19 cellular contexts compared by ENCODE assay signal in the genomic region with DNA sequence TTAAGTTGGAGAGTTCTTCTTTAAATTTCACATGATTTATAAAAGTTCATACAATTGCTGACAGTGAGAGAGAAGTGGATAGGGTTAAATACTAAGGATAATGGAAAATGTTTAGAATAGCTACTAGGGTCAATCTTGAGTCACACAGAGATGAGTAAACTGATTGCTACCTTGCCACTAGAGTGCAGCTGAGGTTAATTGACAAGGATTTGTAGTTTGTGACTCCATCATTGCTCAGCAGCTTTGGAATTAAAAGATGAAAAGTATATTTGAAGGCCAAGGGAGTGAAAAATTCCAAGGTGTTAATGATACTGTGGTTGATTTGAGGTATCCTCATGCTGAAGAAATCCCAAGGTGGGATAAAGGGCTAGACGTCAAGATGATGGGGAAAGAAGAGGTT.
DNase-seq lines count a peak whose midpoint lies in the region; ATAC-seq and TF ChIP-seq lines count a peak whose summit lies in the region.
"Had no signal": no experiment of that assay in that cellular context is flagged by ENCODE, and none has a peak within 500 bp of the region (broad histone marks: within the 10 kb centered on the region; RNA-seq: fewer than 3 reads in every experiment).

No MANE protein-coding gene starts in this region.

- no peak overlapping the region for H3K4me3 Mint-ChIP-seq in stimulated activated effector memory CD8-positive, alpha-beta T cell treated with anti-CD3 and anti-CD28 coated beads, Interleukin-12 subunit alpha, Interleukin-12 subunit beta, amount 100 ng/mL, for 72 hours
- H3K4me3 Mint-ChIP-seq: activated CD8-positive, alpha-beta memory T cell treated with anti-CD3 and anti-CD28 coated beads, Interleukin-2, amount 10 ng/mL, durations not matched to agents 7 days and 5 days; dendritic cell treated with granulocyte-macrophage colony-stimulating factor and Interleukin-4, amounts not matched to agents 40 ng/mL and 50 ng/mL, for 4 days; T-helper 2 cell treated with Interferon-gamma antibody and Interleukin-4, amounts not matched to agents 5 μg/mL and 100 μg/mL, for 36 hours had no signal

- H3K27me3 ChIP-seq in H7 (ENCODE audit: control insufficient read depth, insufficient read depth, low read length), result no peaks in the 10 kb centered on the region
- H3K27me3 ChIP-seq: BLaER1 treated with 17β-estradiol and CSF1 and Interleukin-3, amounts not matched to agents 10 nM and 100 nM; esophagus muscularis mucosa had no signal

- TF ChIP-seq CTCF in epithelial cell of proximal tubule (conservative IDR thresholded peaks at IDR 0.05; ENCODE audit: low read depth, low read length), result peak; percentile 37

- peak; percentile 73 for ATAC-seq in stimulated activated effector memory CD8-positive, alpha-beta T cell treated with anti-CD3 and anti-CD28 coated beads, Interleukin-12 subunit alpha, Interleukin-12 subunit beta, amount 100 ng/mL, for 72 hours
- ATAC-seq: activated CD4-positive, CD25-positive, alpha-beta regulatory T cell treated with anti-CD3 and anti-CD28 coated beads, Interleukin-2, amount 50 U/mL, for 24 hours; activated CD8-positive, alpha-beta memory T cell treated with anti-CD3 and anti-CD28 coated beads, Interleukin-2, amount 10 ng/mL, durations not matched to agents 7 days and 5 days had no signal

- peak overlapping the region; percentile 5 for H3K27ac Mint-ChIP-seq in stimulated activated effector memory CD8-positive, alpha-beta T cell treated with anti-CD3 and anti-CD28 coated beads, Interleukin-12 subunit alpha, Interleukin-12 subunit beta, amount 100 ng/mL, for 72 hours
- H3K27ac Mint-ChIP-seq: activated CD8-positive, alpha-beta memory T cell treated with anti-CD3 and anti-CD28 coated beads, Interleukin-2, amount 10 ng/mL, durations not matched to agents 7 days and 5 days; dendritic cell treated with granulocyte-macrophage colony-stimulating factor and Interleukin-4, amounts not matched to agents 40 ng/mL and 50 ng/mL, for 4 days; T-helper 2 cell treated with Interferon-gamma antibody and Interleukin-4, amounts not matched to agents 5 μg/mL and 100 μg/mL, for 36 hours had no signal

- peaks cover 17% of the 10 kb centered on the region for H3K4me1 Mint-ChIP-seq in stimulated activated effector memory CD8-positive, alpha-beta T cell treated with anti-CD3 and anti-CD28 coated beads, Interleukin-12 subunit alpha, Interleukin-12 subunit beta, amount 100 ng/mL, for 72 hours
- H3K4me1 Mint-ChIP-seq: activated CD8-positive, alpha-beta memory T cell treated with anti-CD3 and anti-CD28 coated beads, Interleukin-2, amount 10 ng/mL, durations not matched to agents 7 days and 5 days had no signal

- peaks cover 25% of the 10 kb centered on the region for H3K36me3 Mint-ChIP-seq in stimulated activated effector memory CD8-positive, alpha-beta T cell treated with anti-CD3 and anti-CD28 coated beads, Interleukin-12 subunit alpha, Interleukin-12 subunit beta, amount 100 ng/mL, for 72 hours

- H3K4me3 ChIP-seq in epithelial cell of proximal tubule (ENCODE audit: low read depth, low read length), result no peak overlapping the region
- no peak overlapping the region for H3K4me3 ChIP-seq in H7 (ENCODE audit: insufficient read depth, low read depth, low read length)
- H3K4me3 ChIP-seq: BLaER1 treated with 17β-estradiol and CSF1 and Interleukin-3, amounts not matched to agents 10 nM and 100 nM; esophagus muscularis mucosa had no signal

- H3K36me3 ChIP-seq in H7 (replicated peaks; ENCODE audit: control insufficient read depth, insufficient read depth, low read length), result no peaks in the 10 kb centered on the region; the same call in 1 of the 2 replicates

- no peaks in the 10 kb centered on the region for H3K9me3 Mint-ChIP-seq in stimulated activated effector memory CD8-positive, alpha-beta T cell treated with anti-CD3 and anti-CD28 coated beads, Interleukin-12 subunit alpha, Interleukin-12 subunit beta, amount 100 ng/mL, for 72 hours
- H3K9me3 Mint-ChIP-seq: dendritic cell treated with granulocyte-macrophage colony-stimulating factor and Interleukin-4, amounts not matched to agents 40 ng/mL and 50 ng/mL, for 4 days; T-helper 2 cell treated with Interferon-gamma antibody and Interleukin-4, amounts not matched to agents 5 μg/mL and 100 μg/mL, for 36 hours had no signal

- DNase-seq in GM04504 (ENCODE audit: low read depth) (peak; percentile 20), NCI-H226 (peak; percentile 12), epithelial cell of proximal tubule (ENCODE audit: low read depth) (no peak), NCI-H1694 (lab: John Stamatoyannopoulos, UW) (no peak), H7 (no peak)
- DNase-seq in stimulated activated effector memory CD8-positive, alpha-beta T cell treated with anti-CD3 and anti-CD28 coated beads, Interleukin-12 subunit alpha, Interleukin-12 subunit beta, amount 100 ng/mL, for 72 hours (ENCODE audit: low spot score in 2 of 2), result no peak
- no peak for DNase-seq in effector CD4-positive, alpha-beta T cell
- DNase-seq: activated CD8-positive, alpha-beta memory T cell treated with anti-CD3 and anti-CD28 coated beads, Interleukin-2, amount 10 ng/mL, durations not matched to agents 7 days and 5 days; DMS153; NCI-H1436; NCI-H2227 treated with DMSO at 0.1 percent for 48 hours; NK-92 treated with Interleukin-12 subunit alpha and Interleukin-12 subunit beta, amount 100 ng/mL, for 24 hours; SIG-M5; stimulated activated CD4-positive, alpha-beta T cell treated with anti-CD3 and anti-CD28 coated beads, Interleukin-4, amount 100 ng/mL, for 1 hour had no signal

Comparison
In these comparisons a context has a peak if more than half of its experiments do, and no peak if none do; other contexts are left out.
1. DNase-seq: peak in GM04504 (single experiment) and NCI-H226 (single experiment); none in epithelial cell of proximal tubule (single experiment), stimulated activated effector memory CD8-positive, alpha-beta T cell treated with anti-CD3 and anti-CD28 coated beads, Interleukin-12 subunit alpha, Interleukin-12 subunit beta, amount 100 ng/mL, for 72 hours (0 of 2), effector CD4-positive, alpha-beta T cell (single experiment), NCI-H1694 (single experiment) and H7 (single experiment).